24 cellular contexts compared by ENCODE assay signal in the genomic region with DNA sequence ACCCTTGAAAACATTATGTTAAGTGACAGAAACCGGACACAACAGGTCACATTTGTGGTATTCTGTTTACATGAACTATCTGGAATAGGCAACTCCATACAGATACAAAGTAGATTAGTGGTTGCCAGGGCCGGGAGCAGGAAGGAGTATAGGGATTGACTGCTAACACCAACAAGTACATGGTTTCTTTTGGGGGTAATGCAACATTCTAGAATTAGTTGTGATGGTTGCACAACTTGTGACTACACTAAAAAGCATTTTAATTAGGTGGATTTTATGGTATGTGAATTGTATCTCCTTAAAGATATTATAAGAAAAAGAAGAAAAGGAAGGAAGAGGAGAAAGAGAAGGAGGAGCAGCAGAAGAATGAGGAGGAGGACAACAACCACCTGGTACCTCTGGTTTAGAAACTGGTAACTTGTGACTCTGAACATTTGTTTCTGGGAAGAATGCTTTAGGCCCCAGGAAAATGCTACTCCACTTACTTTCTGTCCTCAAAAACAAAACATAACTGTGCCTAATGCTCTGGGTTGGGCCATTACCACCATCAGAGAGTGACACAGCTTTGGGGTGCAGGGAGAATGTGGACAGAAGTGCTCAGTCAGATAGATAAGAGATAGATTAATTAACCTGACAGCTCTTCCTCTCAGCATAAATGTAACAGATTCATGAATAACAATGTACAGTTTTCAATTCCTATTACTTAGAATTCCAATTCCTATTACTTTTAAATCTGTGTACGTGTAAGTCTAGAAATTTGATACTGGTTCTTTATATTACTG. TPM values are rescaled to one million over a fixed set of nuclear protein-coding genes. Genes with fewer than 3 reads are reported as not detected.
DNase-seq lines count a peak whose midpoint lies in the region; ATAC-seq and TF ChIP-seq lines count a peak whose summit lies in the region.
"Had no signal": no experiment of that assay in that cellular context is flagged by ENCODE, and none has a peak within 500 bp of the region (broad histone marks: within the 10 kb centered on the region; RNA-seq: fewer than 3 reads in every experiment).

No MANE protein-coding gene starts in this region.

- DNase-seq in HFFc6 (peak; percentile 20), breast epithelium (ENCODE audit: low spot score in 2 of 2) (no peak), left lobe of liver (ENCODE audit: low spot score) (no peak), RWPE1 (ENCODE audit: low spot score) (no peak)
- no peak for DNase-seq in activated CD8-positive, alpha-beta T cell treated with anti-CD3 and anti-CD28 coated beads for 36 hours
- DNase-seq: activated CD4-positive, alpha-beta T cell treated with anti-CD3 and anti-CD28 coated beads for 48 hours; activated gamma-delta T cell treated with Interleukin-2 at 50 U/mL for 16 hours; activated naive CD8-positive, alpha-beta T cell treated with anti-CD3 and anti-CD28 coated beads, Interleukin-2, amount 10 ng/mL, durations not matched to agents 7 days and 5 days; BE2C; CD8-positive, alpha-beta T cell; central memory CD4-positive, alpha-beta T cell; NCI-H1436 treated with DMSO at 0.1 percent for 48 hours; ovary; Right ventricle myocardium superior; T-helper 17 cell had no signal

- no peak for TF ChIP-seq POLR2A in breast epithelium (IDR thresholded peaks at IDR 0.05)

- H3K4me1 Mint-ChIP-seq in HFFc6 (ENCODE audit: low read depth) = peaks cover 29% of the 10 kb centered on the region
- peaks cover 4% of the 10 kb centered on the region for H3K4me1 Mint-ChIP-seq in activated CD8-positive, alpha-beta T cell treated with anti-CD3 and anti-CD28 coated beads for 36 hours (ENCODE audit: low read depth)
- H3K4me1 Mint-ChIP-seq: activated naive CD8-positive, alpha-beta T cell treated with anti-CD3 and anti-CD28 coated beads, Interleukin-2, amount 10 ng/mL, durations not matched to agents 7 days and 5 days; neural crest cell had no signal

- H3K36me3 Mint-ChIP-seq in HFFc6 (ENCODE audit: low read depth) = no peaks in the 10 kb centered on the region
- H3K36me3 Mint-ChIP-seq in activated CD8-positive, alpha-beta T cell treated with anti-CD3 and anti-CD28 coated beads for 36 hours (ENCODE audit: low read depth) = peaks cover 4% of the 10 kb centered on the region

- CTCF ChIA-PET in RWPE1 (lab: Yijun Ruan, JAX) = interaction anchor here (1.3 kb wide), 1 partner anchor 9 kb away, joined by 6 read pairs; no protein-coding TSS in a partner anchor
- CTCF ChIA-PET in activated CD8-positive, alpha-beta T cell treated with anti-CD3 and anti-CD28 coated beads for 36 hours (lab: Charles Lee) = interaction anchor here (0.7 kb wide), 1 partner anchor 27 kb away, joined by 3 read pairs; no protein-coding TSS in a partner anchor

- H3K79me2 ChIP-seq in ACC112 (ENCODE audit: control insufficient read depth, insufficient read depth, low read length, unreplicated experiment) = no peaks in the 10 kb centered on the region

- intact Hi-C loops in breast epithelium (cut with DNase I; ENCODE audit: low total_unique reads) = no loop called here
- intact Hi-C loops in activated CD8-positive, alpha-beta T cell treated with anti-CD3 and anti-CD28 coated beads for 36 hours (cut with micrococcal nuclease) = no loop called here

- H3K36me3 ChIP-seq in ACC112 (ENCODE audit: insufficient read depth, low read length) (no peaks in the 10 kb centered on the region), breast epithelium (no peaks in the 10 kb centered on the region)
- H3K36me3 ChIP-seq: BE2C, gastroesophageal sphincter, ovary had no signal

- ATAC-seq in left lobe of liver (peak; percentile 35), GM18511 (IDR thresholded peaks at IDR 0.05; ENCODE audit: unreplicated experiment) (no peak), HG03039 (IDR thresholded peaks at IDR 0.05; ENCODE audit: unreplicated experiment) (no peak)
- no peak for ATAC-seq in activated CD8-positive, alpha-beta T cell treated with anti-CD3 and anti-CD28 coated beads for 36 hours
- ATAC-seq: CD8-positive, alpha-beta T cell; gastroesophageal sphincter; SK-N-SH treated with all-trans-retinoic acid at 6 μM for 48 hours; stimulated activated memory B cell treated with anti-CD40 and anti-IgM and Interleukin-4, amounts not matched to agents 10 μg/mL and 1 μg/mL and 100 μg/mL, for 72 hours; T-helper 17 cell had no signal

- H3K27ac Mint-ChIP-seq in HFFc6 = peak overlapping the region; percentile 57
- no peak overlapping the region for H3K27ac Mint-ChIP-seq in activated CD8-positive, alpha-beta T cell treated with anti-CD3 and anti-CD28 coated beads for 36 hours
- H3K27ac Mint-ChIP-seq: activated naive CD8-positive, alpha-beta T cell treated with anti-CD3 and anti-CD28 coated beads, Interleukin-2, amount 10 ng/mL, durations not matched to agents 7 days and 5 days; CD8-positive, alpha-beta T cell; memory B cell; stimulated activated memory B cell treated with anti-CD40 and anti-IgM and Interleukin-4, amounts not matched to agents 10 μg/mL and 1 μg/mL and 100 μg/mL, for 72 hours; T-helper 17 cell had no signal

- H3K4me3 ChIP-seq in ACC112 (ENCODE audit: low read depth, low read length) (no peak overlapping the region), breast epithelium (no peak overlapping the region)
- H3K4me3 ChIP-seq: gastroesophageal sphincter, ovary, skin epidermis had no signal

- H3K27me3 ChIP-seq in ACC112 (ENCODE audit: insufficient read depth, low read length) (no peaks in the 10 kb centered on the region), breast epithelium (no peaks in the 10 kb centered on the region)
- H3K27me3 ChIP-seq: BE2C, gastroesophageal sphincter, ovary had no signal

- TF ChIP-seq CTCF in HFFc6 (IDR thresholded peaks at IDR 0.05) (no peak), breast epithelium (IDR thresholded peaks at IDR 0.05) (no peak), RWPE1 (conservative IDR thresholded peaks at IDR 0.05; ENCODE audit: low read depth) (no peak)
- no peak for TF ChIP-seq CTCF in activated CD8-positive, alpha-beta T cell treated with anti-CD3 and anti-CD28 coated beads for 36 hours (IDR thresholded peaks at IDR 0.05)

- H3K27me3 Mint-ChIP-seq in HFFc6 (ENCODE audit: insufficient read depth) = no peaks in the 10 kb centered on the region
- H3K27me3 Mint-ChIP-seq in activated CD8-positive, alpha-beta T cell treated with anti-CD3 and anti-CD28 coated beads for 36 hours = no peaks in the 10 kb centered on the region
- H3K27me3 Mint-ChIP-seq: activated naive CD8-positive, alpha-beta T cell treated with anti-CD3 and anti-CD28 coated beads, Interleukin-2, amount 10 ng/mL, durations not matched to agents 7 days and 5 days; memory B cell; stimulated activated memory B cell treated with anti-CD40 and anti-IgM and Interleukin-4, amounts not matched to agents 10 μg/mL and 1 μg/mL and 100 μg/mL, for 72 hours; T-helper 17 cell had no signal

- H3K4me3 Mint-ChIP-seq in HFFc6 = 0 out of 2 replicates have a peak overlapping the region, but pooled peaks have one; percentile 13
- H3K4me3 Mint-ChIP-seq in activated CD8-positive, alpha-beta T cell treated with anti-CD3 and anti-CD28 coated beads for 36 hours = no peak overlapping the region
- H3K4me3 Mint-ChIP-seq: activated naive CD8-positive, alpha-beta T cell treated with anti-CD3 and anti-CD28 coated beads, Interleukin-2, amount 10 ng/mL, durations not matched to agents 7 days and 5 days; CD8-positive, alpha-beta T cell; memory B cell; neural crest cell; stimulated activated memory B cell treated with anti-CD40 and anti-IgM and Interleukin-4, amounts not matched to agents 10 μg/mL and 1 μg/mL and 100 μg/mL, for 72 hours; T-helper 17 cell had no signal

- POLR2A ChIA-PET in RWPE1 (lab: Yijun Ruan, JAX; ENCODE audit: low non-redundant PET) = no interaction called here
- POLR2A ChIA-PET in activated CD8-positive, alpha-beta T cell treated with anti-CD3 and anti-CD28 coated beads for 36 hours (lab: Charles Lee) = no interaction called here

- H3K4me1 ChIP-seq in ACC112 (ENCODE audit: control insufficient read depth, insufficient read depth, low read length, unreplicated experiment) = peaks cover 16% of the 10 kb centered on the region
- H3K4me1 ChIP-seq in breast epithelium = peaks cover 0 to 7% of the 10 kb centered on the region in 2 donors
- H3K4me1 ChIP-seq: BE2C had no signal

- H3K27ac ChIP-seq in ACC112 (ENCODE audit: low read depth, low read length) (peak overlapping the region; percentile 50), breast epithelium (peak overlapping the region; percentile 43 to 68), RWPE1 (no peak overlapping the region)
- H3K27ac ChIP-seq: gastroesophageal sphincter, ovary had no signal

- peaks cover 0 to 9% of the 10 kb centered on the region in 2 donors for H3K9me3 ChIP-seq in breast epithelium
- H3K9me3 ChIP-seq: BE2C, gastroesophageal sphincter, ovary had no signal

- peak overlapping the region; percentile 39 for H2AFZ ChIP-seq in ACC112 (ENCODE audit: low read length, unreplicated experiment)

- no peaks in the 10 kb centered on the region for H3K9me3 Mint-ChIP-seq in HFFc6
- H3K9me3 Mint-ChIP-seq in activated CD8-positive, alpha-beta T cell treated with anti-CD3 and anti-CD28 coated beads for 36 hours = peaks cover 8% of the 10 kb centered on the region

RNA-seq across cellular contexts. Expression of gene SETMAR, which starts 20.3 kb away (rescaled TPM):
- total RNA-seq in HFFc6 (2021; fragmentation: NEBNext Ultra II Directional; extraction: Animal tissue kit (Norgen Biotek cat#: 25700)) = 1 to 10 TPM; 7.0 to 9.9 (median 9.1) TPM
- total RNA-seq in breast epithelium = 10 to 100 TPM; 35.1 to 58.7 (median 46.7) TPM
- 7.0 TPM for total RNA-seq in left lobe of liver
- total RNA-seq in activated CD8-positive, alpha-beta T cell treated with anti-CD3 and anti-CD28 coated beads for 36 hours = 10 to 100 TPM; 13.6 to 14.6 TPM
